ENCODE assay signal across 31 cellular contexts in genomic region chr2:83368461-83368860, GRCh38.
"Had no signal": no experiment of that assay in that cellular context is flagged by ENCODE, and none has a peak within 500 bp of the region (broad histone marks: within the 10 kb centered on the region; RNA-seq: fewer than 3 reads in every experiment).

No MANE protein-coding gene starts in this region.

- DNase-seq: heart left ventricle; hypothalamus; immature natural killer cell; kidney; left colon; left lung; lower lobe of right lung; mesendoderm; naive thymus-derived CD4-positive, alpha-beta T cell; nucleus accumbens; pancreas; posterior cingulate gyrus; retina; sigmoid colon; stimulated activated CD4-positive, alpha-beta T cell treated with anti-CD3 and anti-CD28 coated beads, Interleukin-1b, Interleukin-23, amount 100 ng/mL, for 48 hours; stimulated activated CD4-positive, alpha-beta T cell treated with anti-CD3 and anti-CD28 coated beads, Interleukin-2, amount 100 ng/mL, for 48 hours; stimulated activated CD4-positive, alpha-beta T cell treated with anti-CD3 and anti-CD28 coated beads, Interleukin-4, amount 100 ng/mL, for 4 hours; stimulated activated CD8-positive, alpha-beta memory T cell treated with anti-CD3 and anti-CD28 coated beads, Interleukin-4, amount 100 ng/mL, for 48 hours; stimulated activated naive CD4-positive, alpha-beta T cell treated with Interleukin-2 at 50 U/mL for 16 hours; stimulated activated naive CD8-positive, alpha-beta T cell treated with anti-CD3 and anti-CD28 coated beads, Interleukin-15, amount 100 ng/mL, for 72 hours; substantia nigra had no signal

- H3K27ac ChIP-seq: heart left ventricle, left lung, lower lobe of right lung, pancreas, prostate gland, sigmoid colon, skin epidermis, tibial nerve, vagina had no signal

- H3K27me3 ChIP-seq: heart left ventricle, left lung, pancreas, sigmoid colon, tibial nerve, vagina had no signal

- ATAC-seq: heart left ventricle; left colon; left lung; lower lobe of right lung; naive thymus-derived CD4-positive, alpha-beta T cell; pancreas; right cardiac atrium; stimulated activated memory B cell treated with anti-CD40 and anti-IgM and Interleukin-4, amounts not matched to agents 10 μg/mL and 1 μg/mL and 100 μg/mL, for 72 hours; stimulated activated naive CD8-positive, alpha-beta T cell treated with anti-CD3 and anti-CD28 coated beads, Interleukin-15, amount 100 ng/mL, for 72 hours had no signal

- H3K27ac Mint-ChIP-seq: immature natural killer cell; mesothelial cell of epicardium; naive thymus-derived CD4-positive, alpha-beta T cell; stimulated activated memory B cell treated with anti-CD40 and anti-IgM and Interleukin-4, amounts not matched to agents 10 μg/mL and 1 μg/mL and 100 μg/mL, for 72 hours; stimulated activated naive CD8-positive, alpha-beta T cell treated with anti-CD3 and anti-CD28 coated beads, Interleukin-15, amount 100 ng/mL, for 72 hours; type B pancreatic cell had no signal

- H3K4me3 Mint-ChIP-seq: immature natural killer cell; mesothelial cell of epicardium; naive thymus-derived CD4-positive, alpha-beta T cell; nephron; neural crest cell; stimulated activated memory B cell treated with anti-CD40 and anti-IgM and Interleukin-4, amounts not matched to agents 10 μg/mL and 1 μg/mL and 100 μg/mL, for 72 hours; stimulated activated naive CD8-positive, alpha-beta T cell treated with anti-CD3 and anti-CD28 coated beads, Interleukin-15, amount 100 ng/mL, for 72 hours; type B pancreatic cell had no signal

- H3K36me3 Mint-ChIP-seq: mesothelial cell of epicardium; naive thymus-derived CD4-positive, alpha-beta T cell; stimulated activated memory B cell treated with anti-CD40 and anti-IgM and Interleukin-4, amounts not matched to agents 10 μg/mL and 1 μg/mL and 100 μg/mL, for 72 hours; type B pancreatic cell had no signal

- H3K4me3 ChIP-seq: heart left ventricle, left lung, lower lobe of right lung, pancreas, prostate gland, sigmoid colon, skin epidermis, tibial nerve, vagina had no signal

- H3K9me3 ChIP-seq: heart left ventricle, left lung, lower lobe of right lung, pancreas, prostate gland, sigmoid colon, tibial nerve, vagina had no signal

- H3K4me1 Mint-ChIP-seq: immature natural killer cell; mesothelial cell of epicardium; naive thymus-derived CD4-positive, alpha-beta T cell; nephron; neural crest cell; stimulated activated memory B cell treated with anti-CD40 and anti-IgM and Interleukin-4, amounts not matched to agents 10 μg/mL and 1 μg/mL and 100 μg/mL, for 72 hours; stimulated activated naive CD8-positive, alpha-beta T cell treated with anti-CD3 and anti-CD28 coated beads, Interleukin-15, amount 100 ng/mL, for 72 hours had no signal

- H3K4me1 ChIP-seq: heart left ventricle, left lung, lower lobe of right lung, pancreas, prostate gland, sigmoid colon, tibial nerve, vagina had no signal

- H3K36me3 ChIP-seq: heart left ventricle, left lung, lower lobe of right lung, pancreas, prostate gland, sigmoid colon, tibial nerve, vagina had no signal

- H3K27me3 Mint-ChIP-seq: naive thymus-derived CD4-positive, alpha-beta T cell; stimulated activated memory B cell treated with anti-CD40 and anti-IgM and Interleukin-4, amounts not matched to agents 10 μg/mL and 1 μg/mL and 100 μg/mL, for 72 hours; stimulated activated naive CD8-positive, alpha-beta T cell treated with anti-CD3 and anti-CD28 coated beads, Interleukin-15, amount 100 ng/mL, for 72 hours; type B pancreatic cell had no signal

- H3K9me3 Mint-ChIP-seq: neural crest cell; stimulated activated naive CD8-positive, alpha-beta T cell treated with anti-CD3 and anti-CD28 coated beads, Interleukin-15, amount 100 ng/mL, for 72 hours; type B pancreatic cell had no signal
